ENCODE assay signal across 17 cellular contexts in genomic region chr1:195604287-195604686, GRCh38.
DNase-seq lines count a peak whose midpoint lies in the region; ATAC-seq, FAIRE-seq and TF ChIP-seq lines count a peak whose summit lies in the region.
"Had no signal": no experiment of that assay in that cellular context is flagged by ENCODE, and none has a peak within 500 bp of the region (broad histone marks: within the 10 kb centered on the region; RNA-seq: fewer than 3 reads in every experiment).

No MANE protein-coding gene starts in this region.

- H3K27me3 ChIP-seq in adipocyte (replicated peaks; ENCODE audit: control insufficient read depth, insufficient read depth, low read length): no peaks in the 10 kb centered on the region
- H3K27me3 ChIP-seq in pancreas: no peaks in the 10 kb centered on the region
- H3K27me3 ChIP-seq: BE2C, left lung, SJSA1, suprapubic skin had no signal

- H3K9me3 ChIP-seq in adipocyte (ENCODE audit: control insufficient read depth, low read length) (peaks cover 8% of the 10 kb centered on the region), pancreas (no peaks in the 10 kb centered on the region)
- H3K9me3 ChIP-seq: BE2C, SJSA1, suprapubic skin had no signal

- DNase-seq in AG08396 (ENCODE audit: low spot score) (peak; percentile 2), HFF-Myc (ENCODE audit: extremely low read depth, low read depth) (peak; percentile 12), adipocyte (ENCODE audit: low read depth) (peak; percentile 37), iris pigment epithelial cell (ENCODE audit: low read depth) (peak; percentile 31), pancreas (no peak), immature natural killer cell (no peak), DMS79 treated with DMSO at 0.1 percent for 48 hours (lab: John Stamatoyannopoulos, UW) (no peak)
- DNase-seq: activated CD4-positive, alpha-beta T cell treated with anti-CD3 and anti-CD28 coated beads for 48 hours; activated CD8-positive, alpha-beta memory T cell treated with anti-CD3 and anti-CD28 coated beads, Interleukin-2, amount 50 U/mL, for 48 hours; BE2C; left lung; NCI-H446; stimulated activated CD4-positive, alpha-beta T cell treated with anti-CD3 and anti-CD28 coated beads, Interleukin-4, amount 100 ng/mL, for 1 hour; T1000 had no signal

- FAIRE-seq in pancreas (lab: Jason Lieb, UNC): no peak

- H3K4me1 Mint-ChIP-seq in immature natural killer cell: no peaks in the 10 kb centered on the region

- WGBS in pancreas, 2 donors: 62 to 66% methylated on average over 1 of the region's 1 CpG

- intact Hi-C loops in pancreas (cut with DNase I): no loop called here

- ATAC-seq in pancreas (no peak), GM21529 (IDR thresholded peaks at IDR 0.05; ENCODE audit: unreplicated experiment) (no peak)
- ATAC-seq: left lung had no signal

- H3K36me3 ChIP-seq in adipocyte (ENCODE audit: control insufficient read depth, insufficient read depth, low read length, severe bottlenecking) (no peaks in the 10 kb centered on the region), pancreas (no peaks in the 10 kb centered on the region)
- H3K36me3 ChIP-seq: BE2C, left lung, SJSA1, suprapubic skin had no signal

- H3K27ac ChIP-seq in pancreas: no peak overlapping the region
- H3K27ac ChIP-seq: left lung, SJSA1, suprapubic skin had no signal

- H3K4me3 ChIP-seq in HFF-Myc (replicated peaks; ENCODE audit: low read depth, low read length) (no peak overlapping the region), adipocyte (ENCODE audit: low read length) (no peak overlapping the region), pancreas (no peak overlapping the region)
- H3K4me3 ChIP-seq: left lung, SJSA1, suprapubic skin had no signal

- H3K36me3 Mint-ChIP-seq in immature natural killer cell: peaks cover 0 to 5% (median 3%) of the 10 kb centered on the region in 3 donors

- H3K27me3 Mint-ChIP-seq in immature natural killer cell (ENCODE audit: low read depth in 3 of 3): peaks cover 0 to 2% (median 0%) of the 10 kb centered on the region in 3 donors

- H3K4me3 Mint-ChIP-seq in immature natural killer cell: no peak overlapping the region

- H3K4me1 ChIP-seq in adipocyte (ENCODE audit: control insufficient read depth, insufficient read depth, low read length) (peaks cover 5% of the 10 kb centered on the region), pancreas (no peaks in the 10 kb centered on the region)
- H3K4me1 ChIP-seq: BE2C, left lung, SJSA1, suprapubic skin had no signal

- no peak overlapping the region for H3K27ac Mint-ChIP-seq in immature natural killer cell

- peaks cover 7 to 66% (median 41%) of the 10 kb centered on the region in 6 donors for H3K9me3 Mint-ChIP-seq in immature natural killer cell

- no peak overlapping the region for H3K9ac ChIP-seq in adipocyte (ENCODE audit: low read length)

- TF ChIP-seq CTCF in HFF-Myc (IDR thresholded peaks at IDR 0.05; ENCODE audit: low read depth, low read length, missing control alignments) (no peak), pancreas (IDR thresholded peaks at IDR 0.05) (no peak)

Comparison
In these comparisons a context has a peak if more than half of its experiments do, and no peak if none do; other contexts are left out.
1. DNase-seq: peak in AG08396 (single experiment), HFF-Myc (single experiment), adipocyte (single experiment) and iris pigment epithelial cell (single experiment); none in pancreas (0 of 6), immature natural killer cell (0 of 3) and DMS79 treated with DMSO at 0.1 percent for 48 hours (single experiment).